10 cellular contexts compared by ENCODE assay signal in the genomic region with DNA sequence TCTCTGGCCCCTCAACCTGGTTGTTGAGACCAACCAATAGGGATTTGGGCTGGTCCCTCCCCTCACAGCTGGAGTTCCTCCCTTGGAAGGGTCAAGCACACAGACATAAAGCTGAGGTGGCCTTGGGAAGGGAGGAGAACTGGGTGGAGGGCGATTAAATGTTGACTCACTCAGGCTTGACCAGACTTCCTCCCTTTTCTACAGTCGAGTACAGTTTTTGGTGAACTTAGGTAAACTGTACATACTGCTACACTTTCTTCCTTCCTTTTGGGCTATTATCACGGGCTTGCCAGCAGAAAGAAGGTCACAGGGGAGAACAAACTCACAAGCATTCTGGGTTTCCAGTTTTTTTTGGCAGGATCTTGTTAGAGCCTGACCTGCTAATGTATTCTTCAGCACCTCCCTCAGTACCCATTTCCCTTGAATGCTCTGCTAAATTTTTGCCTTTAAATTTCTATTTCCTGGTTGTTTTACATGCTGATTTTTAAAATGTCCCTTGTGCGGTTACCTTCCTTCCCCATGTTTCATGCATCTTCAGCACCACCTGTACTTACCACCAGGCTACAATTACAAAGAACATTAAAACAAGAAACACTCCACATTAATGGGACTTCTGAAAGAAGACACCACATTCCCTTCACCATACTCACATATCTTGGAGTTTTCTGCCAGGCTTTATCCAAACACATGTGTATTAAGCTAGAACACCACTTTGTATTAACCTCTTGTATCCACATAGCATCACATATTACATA.
DNase-seq lines count a peak whose midpoint lies in the region; ATAC-seq and TF ChIP-seq lines count a peak whose summit lies in the region.
"Had no signal": no experiment of that assay in that cellular context is flagged by ENCODE, and none has a peak within 500 bp of the region (broad histone marks: within the 10 kb centered on the region; RNA-seq: fewer than 3 reads in every experiment).

No MANE protein-coding gene starts in this region.

- H3K4me1 Mint-ChIP-seq in CD14-positive monocyte (peaks cover 29% of the 10 kb centered on the region), naive B cell (peaks cover 34 to 62% (median 54%) of the 10 kb centered on the region in 3 donors)

- intact Hi-C loops in CD14-positive monocyte (cut with micrococcal nuclease), result loop anchor here in 1 of 2 donors (5.0 kb wide), 2 partner anchors 100 to 135 kb away; partner anchors contain the start of gene RASGEF1B

- DNase-seq in CD14-positive monocyte (ENCODE audit: low spot score) (peak; percentile 77), NCI-H69 (lab: John Stamatoyannopoulos, UW) (peak; percentile 69), fibroblast of gingiva (ENCODE audit: low read depth) (peak; percentile 46), naive B cell (peak; percentile 66), SW 1271 (lab: John Stamatoyannopoulos, UW) (no peak), NCI-H526 treated with DMSO at 0.1 percent for 48 hours (lab: John Stamatoyannopoulos, UW) (no peak)
- no peak for DNase-seq in stimulated activated CD8-positive, alpha-beta memory T cell treated with anti-CD3 and anti-CD28 coated beads, Interleukin-4, amount 100 ng/mL, for 48 hours
- DNase-seq: CD4-positive, alpha-beta memory T cell; stimulated activated CD4-positive, alpha-beta T cell treated with anti-CD3 and anti-CD28 coated beads, Interleukin-1b, Interleukin-23, amount 100 ng/mL, for 48 hours had no signal

- peak overlapping the region in 1 of 2 donors; percentile 31 for H3K4me3 Mint-ChIP-seq in CD14-positive monocyte
- peak overlapping the region; percentile 21 to 84 (median 64) for H3K4me3 Mint-ChIP-seq in naive B cell
- H3K4me3 Mint-ChIP-seq: CD4-positive, alpha-beta memory T cell had no signal

- H3K9me3 Mint-ChIP-seq in CD14-positive monocyte (no peaks in the 10 kb centered on the region), naive B cell (peaks cover 0 to 2% (median 0%) of the 10 kb centered on the region in 7 donors)
- H3K9me3 Mint-ChIP-seq: CD4-positive, alpha-beta memory T cell had no signal

- H3K27ac Mint-ChIP-seq in CD14-positive monocyte (peak overlapping the region; percentile 4 to 92 (median 68)), naive B cell (peak overlapping the region; percentile 33 to 96 (median 86))
- H3K27ac Mint-ChIP-seq: CD4-positive, alpha-beta memory T cell had no signal

- ATAC-seq in naive B cell (ENCODE audit: low read depth in 2 of 2), result peak; percentile 71 to 76
- ATAC-seq in GM21825 (IDR thresholded peaks at IDR 0.05; ENCODE audit: unreplicated experiment), result no peak

- H3K27me3 Mint-ChIP-seq in CD14-positive monocyte (ENCODE audit: low read depth in 3 of 3), result peaks cover 0 to 2% (median 0%) of the 10 kb centered on the region in 3 donors
- H3K27me3 Mint-ChIP-seq in naive B cell, result no peaks in the 10 kb centered on the region

- TF ChIP-seq CTCF in CD14-positive monocyte (IDR thresholded peaks at IDR 0.05), result no peak

- no peaks in the 10 kb centered on the region for H3K36me3 Mint-ChIP-seq in CD14-positive monocyte
- H3K36me3 Mint-ChIP-seq in naive B cell, result no peaks in the 10 kb centered on the region
- H3K36me3 Mint-ChIP-seq: CD4-positive, alpha-beta memory T cell had no signal

Comparison
In these comparisons a context has a peak if more than half of its experiments do, and no peak if none do; other contexts are left out.
1. DNase-seq: peak in CD14-positive monocyte (single experiment), NCI-H69 (single experiment), fibroblast of gingiva (single experiment) and naive B cell (single experiment); none in SW 1271 (0 of 2), stimulated activated CD8-positive, alpha-beta memory T cell treated with anti-CD3 and anti-CD28 coated beads, Interleukin-4, amount 100 ng/mL, for 48 hours (single experiment) and NCI-H526 treated with DMSO at 0.1 percent for 48 hours (single experiment).